ENCODE assay signal across 2 cellular contexts in the genomic region with DNA sequence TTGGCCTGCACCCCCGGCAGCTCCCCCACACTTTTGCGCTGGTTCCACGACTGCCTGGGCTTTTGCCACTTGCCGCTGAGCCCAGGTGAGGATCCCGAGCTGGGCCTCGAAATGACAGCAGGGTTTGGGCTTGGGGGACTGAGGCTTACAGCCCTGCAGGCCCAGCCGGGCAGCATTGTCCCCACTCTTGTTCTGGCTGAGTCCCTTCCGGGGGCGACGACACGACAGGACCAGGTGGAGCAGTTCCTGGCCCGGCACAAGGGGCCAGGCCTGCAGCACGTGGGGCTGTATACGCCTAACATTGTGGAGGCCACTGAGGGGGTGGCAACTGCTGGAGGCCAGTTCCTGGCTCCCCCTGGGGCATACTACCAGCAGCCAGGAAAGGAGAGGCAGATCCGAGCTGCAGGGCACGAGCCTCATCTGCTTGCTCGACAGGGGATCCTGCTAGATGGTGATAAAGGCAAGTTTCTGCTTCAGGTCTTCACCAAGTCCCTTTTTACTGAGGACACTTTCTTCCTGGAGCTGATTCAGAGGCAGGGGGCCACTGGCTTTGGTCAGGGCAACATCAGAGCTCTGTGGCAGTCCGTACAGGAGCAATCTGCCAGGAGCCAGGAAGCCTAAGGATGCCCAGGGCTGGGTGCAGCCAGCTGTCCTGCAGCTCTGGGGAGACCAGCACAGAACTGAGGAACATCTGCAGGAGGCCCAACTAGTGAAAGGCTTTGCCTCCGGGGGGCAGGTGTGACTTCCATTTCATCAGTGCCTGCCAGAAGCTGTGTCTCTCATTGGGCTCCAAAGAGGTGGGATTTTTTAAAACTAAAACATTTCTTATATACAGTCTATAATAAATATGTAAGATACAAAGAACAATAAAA.
TF ChIP-seq lines count a peak whose summit lies in the region.

No MANE protein-coding gene starts in this region.

TF ChIP-seq in IMR-90, 13 proteins besides CTCF, POLR2A, EP300 and RAD21:
- TF ChIP-seq CEBPB (IDR thresholded peaks at IDR 0.05; ENCODE audit: low read depth, low read length) (no peak), SMC3 (IDR thresholded peaks at IDR 0.05; ENCODE audit: low read depth, low read length) (no peak), NFE2L2 (IDR thresholded peaks at IDR 0.05; ENCODE audit: low read depth, low read length) (no peak), MAFK (IDR thresholded peaks at IDR 0.05; ENCODE audit: low read depth, low read length) (no peak), MXI1 (IDR thresholded peaks at IDR 0.05; ENCODE audit: borderline replicate concordance, low read depth, low read length) (no peak), CHD1 (IDR thresholded peaks at IDR 0.05; ENCODE audit: low read depth, low read length) (no peak), BHLHE40 (IDR thresholded peaks at IDR 0.05; ENCODE audit: low read depth, low read length) (no peak), USF2 (IDR thresholded peaks at IDR 0.05; ENCODE audit: low read depth, low read length) (no peak), ELK1 (IDR thresholded peaks at IDR 0.05; ENCODE audit: borderline replicate concordance, low read depth, low read length) (no peak), RFX5 (IDR thresholded peaks at IDR 0.05; ENCODE audit: low read depth, low read length) (no peak), FOS (IDR thresholded peaks at IDR 0.05; ENCODE audit: low read depth, low read length) (no peak), MAZ (IDR thresholded peaks at IDR 0.05; ENCODE audit: borderline replicate concordance, low read depth, low read length) (no peak), RCOR1 (IDR thresholded peaks at IDR 0.05; ENCODE audit: insufficient replicate concordance, low read length) (no peak)

TF ChIP-seq in GM12878, 131 proteins besides CTCF, POLR2A, EP300 and RAD21:
- TF ChIP-seq EGR1 (IDR thresholded peaks at IDR 0.05; ENCODE audit: borderline replicate concordance in 1 of 2, low read depth in 2 of 2, low read length in 2 of 2) = peak in 1 of 2 experiments; percentile 60; a peak in 1 of 3 replicates
- TF ChIP-seq, protein P1, sequence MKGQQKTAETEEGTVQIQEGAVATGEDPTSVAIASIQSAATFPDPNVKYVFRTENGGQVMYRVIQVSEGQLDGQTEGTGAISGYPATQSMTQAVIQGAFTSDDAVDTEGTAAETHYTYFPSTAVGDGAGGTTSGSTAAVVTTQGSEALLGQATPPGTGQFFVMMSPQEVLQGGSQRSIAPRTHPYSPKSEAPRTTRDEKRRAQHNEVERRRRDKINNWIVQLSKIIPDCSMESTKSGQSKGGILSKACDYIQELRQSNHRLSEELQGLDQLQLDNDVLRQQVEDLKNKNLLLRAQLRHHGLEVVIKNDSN (IDR thresholded peaks at IDR 0.05; ENCODE audit: borderline replicate concordance, extremely low read length, insufficient read depth, low read depth, low read length) = peak; percentile 13
- TF ChIP-seq MLLT1 (IDR thresholded peaks at IDR 0.05) = 0 out of 2 replicates have a peak, but pooled peaks have one; percentile 22
- no peak for TF ChIP-seq WRNIP1 (IDR thresholded peaks at IDR 0.05; ENCODE audit: borderline replicate concordance, low read depth, low read length)
- 0 out of 2 replicates have a peak, but pooled peaks have one; percentile 24 for TF ChIP-seq CREM (IDR thresholded peaks at IDR 0.05; ENCODE audit: low read depth)
- 0 out of 2 replicates have a peak, but pooled peaks have one; percentile 15 for TF ChIP-seq MTA3 (IDR thresholded peaks at IDR 0.05; ENCODE audit: borderline replicate concordance, low read length)
- TF ChIP-seq HDGF (IDR thresholded peaks at IDR 0.05) = 0 out of 2 replicates have a peak, but pooled peaks have one; percentile 46
- no peak for TF ChIP-seq DPF2 (IDR thresholded peaks at IDR 0.05)
